Comparison of ENCODE assay signal across 8 cellular contexts in genomic region chr12:47818701-47819543, GRCh38. TPM values are rescaled to one million over a fixed set of nuclear protein-coding genes. Genes with fewer than 3 reads are reported as not detected.
DNase-seq lines count a peak whose midpoint lies in the region; ATAC-seq and TF ChIP-seq lines count a peak whose summit lies in the region.

No MANE protein-coding gene starts in this region.

- peaks cover 63% of the 10 kb centered on the region for H3K79me2 ChIP-seq in ACC112 (ENCODE audit: control insufficient read depth, insufficient read depth, low read length, unreplicated experiment)

- H3K36me3 Mint-ChIP-seq in effector memory CD8-positive, alpha-beta T cell (ENCODE audit: insufficient read depth), result peaks cover 15% of the 10 kb centered on the region
- no peaks in the 10 kb centered on the region for H3K36me3 Mint-ChIP-seq in mesothelial cell of epicardium

- 0 out of 2 replicates have a peak, but pooled peaks cover 3% of the 10 kb centered on the region for H3K36me3 ChIP-seq in ACC112 (ENCODE audit: insufficient read depth, low read length)
- peaks cover 9% of the 10 kb centered on the region; the same call in 1 of the 2 replicates for H3K36me3 ChIP-seq in HUES6 (ENCODE audit: control insufficient read depth, insufficient read depth, low read length)
- H3K36me3 ChIP-seq in thoracic aorta, result no peaks in the 10 kb centered on the region

- H2AFZ ChIP-seq in ACC112 (ENCODE audit: low read length, unreplicated experiment), result no peak overlapping the region

- H3K27ac ChIP-seq in ACC112 (ENCODE audit: low read depth, low read length), result peak overlapping the region; percentile 92
- H3K27ac ChIP-seq in HUES6 (ENCODE audit: low read depth, low read length), result peak overlapping the region; percentile 64; the same call in 1 of the 2 replicates
- peak overlapping the region; percentile 98 to 99 for H3K27ac ChIP-seq in thoracic aorta

- peak; percentile 27 to 37 (median 28) for DNase-seq in effector memory CD8-positive, alpha-beta T cell
- DNase-seq in mesothelial cell of epicardium (ENCODE audit: low spot score in 2 of 2, unreplicated experiment in 2 of 2) (peak in 1 of 2 experiments; percentile 53), thoracic aorta (ENCODE audit: low spot score) (no peak), SKM-1 (lab: John Stamatoyannopoulos, UW; ENCODE audit: unreplicated experiment) (no peak)

- H3K4me1 ChIP-seq in ACC112 (ENCODE audit: control insufficient read depth, insufficient read depth, low read length, unreplicated experiment) (peaks cover 71% of the 10 kb centered on the region), HUES6 (ENCODE audit: control insufficient read depth, insufficient read depth, low read length) (peaks cover 62% of the 10 kb centered on the region), thoracic aorta (ENCODE audit: control insufficient read depth in 1 of 2, low read depth in 2 of 2) (peaks cover 70 to 81% of the 10 kb centered on the region in 2 donors)

- H3K4me3 ChIP-seq in ACC112 (ENCODE audit: low read depth, low read length), result peak overlapping the region; percentile 92
- H3K4me3 ChIP-seq in HUES6 (ENCODE audit: low read depth, low read length), result peak overlapping the region; percentile 90
- peak overlapping the region; percentile 90 for H3K4me3 ChIP-seq in thoracic aorta

- peak overlapping the region; percentile 93 to 94 for H3K4me3 Mint-ChIP-seq in effector memory CD8-positive, alpha-beta T cell
- H3K4me3 Mint-ChIP-seq in mesothelial cell of epicardium, result peak overlapping the region; percentile 80

- no peaks in the 10 kb centered on the region for H3K9me3 Mint-ChIP-seq in effector memory CD8-positive, alpha-beta T cell
- H3K9me3 Mint-ChIP-seq in mesothelial cell of epicardium, result no peaks in the 10 kb centered on the region

- peak overlapping the region; percentile 99 for H3K27ac Mint-ChIP-seq in effector memory CD8-positive, alpha-beta T cell
- peak overlapping the region; percentile 94 for H3K27ac Mint-ChIP-seq in mesothelial cell of epicardium

- no peaks in the 10 kb centered on the region for H3K27me3 ChIP-seq in ACC112 (ENCODE audit: insufficient read depth, low read length)
- no peaks in the 10 kb centered on the region for H3K27me3 ChIP-seq in HUES6 (ENCODE audit: control insufficient read depth, insufficient read depth, low read length)
- no peaks in the 10 kb centered on the region for H3K27me3 ChIP-seq in thoracic aorta (replicated peaks; ENCODE audit: insufficient read depth)

- no peaks in the 10 kb centered on the region for H3K9me3 ChIP-seq in HUES6 (ENCODE audit: control insufficient read depth, insufficient read depth, low read depth, low read length)
- H3K9me3 ChIP-seq in thoracic aorta, result no peaks in the 10 kb centered on the region

- no peaks in the 10 kb centered on the region for H3K27me3 Mint-ChIP-seq in effector memory CD8-positive, alpha-beta T cell
- H3K27me3 Mint-ChIP-seq in mesothelial cell of epicardium (ENCODE audit: low read depth), result no peaks in the 10 kb centered on the region

- TF ChIP-seq CTCF in mesothelial cell of epicardium (IDR thresholded peaks at IDR 0.05; ENCODE audit: unreplicated experiment) (no peak), thoracic aorta (IDR thresholded peaks at IDR 0.05) (no peak)

- ATAC-seq in GM18873 (IDR thresholded peaks at IDR 0.05; ENCODE audit: low FRiP score, unreplicated experiment) (peak; percentile 34), thoracic aorta (ENCODE audit: insufficient number of reproducible peaks, low FRiP score, low read depth) (no peak)
- ATAC-seq in activated CD4-positive, CD25-positive, alpha-beta regulatory T cell treated with anti-CD3 and anti-CD28 coated beads, Interleukin-2, amount 50 U/mL, for 24 hours, result peak; percentile 6 to 11
- ATAC-seq in effector memory CD8-positive, alpha-beta T cell (replicated peaks), result peak; percentile 30

- H3K9ac ChIP-seq in HUES6 (ENCODE audit: low read length), result peak overlapping the region; percentile 72

- peaks cover 68 to 74% of the 10 kb centered on the region in 2 donors for H3K4me1 Mint-ChIP-seq in effector memory CD8-positive, alpha-beta T cell (ENCODE audit: low read depth in 2 of 2)
- H3K4me1 Mint-ChIP-seq in mesothelial cell of epicardium, result peaks cover 60% of the 10 kb centered on the region

RNA-seq across cellular contexts. Expression of gene HDAC7, which starts 0.8 kb away (rescaled TPM):
- total RNA-seq in mesothelial cell of epicardium, result 113 to 132 TPM (median 123 TPM) in 3 replicates
- 100 to 1,000 TPM in 1 of 2 donors, 10 to 100 TPM in 1; 77.8 to 112 TPM for total RNA-seq in thoracic aorta

RNA-seq across cellular contexts. Expression of gene SLC48A1, which starts 45.9 kb away (rescaled TPM):
- total RNA-seq in mesothelial cell of epicardium (25.3 to 27.7 TPM (median 27.0 TPM) in 3 replicates), thoracic aorta (100 to 1,000 TPM in 1 of 2 donors, 10 to 100 TPM in 1; 60.5 to 107 TPM)

Comparison
In these comparisons a context has a peak if more than half of its experiments do, and no peak if none do; other contexts are left out.
1. DNase-seq: peak in effector memory CD8-positive, alpha-beta T cell (3 of 3); none in thoracic aorta (single experiment) and SKM-1 (single experiment).
2. Peak in every context shown above with its lines, with median percentiles within 50 percentile points of each other: H3K27ac ChIP-seq and H3K4me3 ChIP-seq.